Comparison of ENCODE assay signal across 12 cellular contexts in the genomic region with DNA sequence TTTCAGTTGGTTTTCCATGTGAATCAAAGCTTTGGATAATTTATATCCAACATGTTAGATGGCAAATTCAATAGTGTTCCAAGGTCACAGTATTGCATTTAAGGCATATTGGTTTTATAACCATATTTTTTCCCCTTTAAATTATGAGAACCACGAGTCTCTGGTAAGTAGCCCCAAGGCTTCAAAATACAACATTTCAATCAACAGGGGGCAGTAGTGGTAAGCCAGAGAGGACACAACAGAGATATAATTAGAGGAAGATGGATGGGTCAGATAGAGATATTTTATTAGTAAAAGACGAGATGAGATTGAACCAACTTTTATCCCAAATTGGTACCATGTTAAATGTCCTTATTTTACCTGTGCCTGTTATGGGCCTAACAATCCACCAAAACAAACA. TPM values are rescaled to one million over a fixed set of nuclear protein-coding genes. Genes with fewer than 3 reads are reported as not detected.
DNase-seq lines count a peak whose midpoint lies in the region; ATAC-seq and TF ChIP-seq lines count a peak whose summit lies in the region.
"Had no signal": no experiment of that assay in that cellular context is flagged by ENCODE, and none has a peak within 500 bp of the region (broad histone marks: within the 10 kb centered on the region; RNA-seq: fewer than 3 reads in every experiment).

No MANE protein-coding gene starts in this region.

- no peaks in the 10 kb centered on the region for H3K9me3 ChIP-seq in breast epithelium
- no peaks in the 10 kb centered on the region for H3K9me3 ChIP-seq in OCI-LY1 (ENCODE audit: low read length)
- H3K9me3 ChIP-seq in upper lobe of left lung, result no peaks in the 10 kb centered on the region

- TF ChIP-seq POLR2A in breast epithelium (IDR thresholded peaks at IDR 0.05) (no peak), upper lobe of left lung (IDR thresholded peaks at IDR 0.05) (no peak)

- H3K27me3 ChIP-seq in breast epithelium, result no peaks in the 10 kb centered on the region
- H3K27me3 ChIP-seq in OCI-LY1 (ENCODE audit: insufficient read depth, low read length), result no peaks in the 10 kb centered on the region
- no peaks in the 10 kb centered on the region for H3K27me3 ChIP-seq in upper lobe of left lung

- no peak overlapping the region for H3K4me3 Mint-ChIP-seq in MCF 10A (ENCODE audit: unreplicated experiment)
- no peak overlapping the region for H3K4me3 Mint-ChIP-seq in activated T-cell treated with anti-CD3 and anti-CD28 coated beads, Interleukin-2, amount 50 U/mL, for 72 hours
- H3K4me3 Mint-ChIP-seq: IgD-negative memory B cell; stimulated activated effector memory CD8-positive, alpha-beta T cell treated with anti-CD3 and anti-CD28 coated beads, Interleukin-12 subunit alpha, Interleukin-12 subunit beta, amount 100 ng/mL, for 72 hours had no signal

- no peak overlapping the region for H3K4me3 ChIP-seq in breast epithelium
- H3K4me3 ChIP-seq in OCI-LY1 (ENCODE audit: low read depth, low read length, poor library complexity, severe bottlenecking), result no peak overlapping the region
- H3K4me3 ChIP-seq in fibroblast of pulmonary artery (replicated peaks; ENCODE audit: low read depth, low read length), result no peak overlapping the region
- no peak overlapping the region for H3K4me3 ChIP-seq in upper lobe of left lung

- H3K4me1 ChIP-seq in breast epithelium, result no peaks in the 10 kb centered on the region
- no peaks in the 10 kb centered on the region for H3K4me1 ChIP-seq in OCI-LY1 (ENCODE audit: insufficient read depth, low read length, severe bottlenecking)
- no peaks in the 10 kb centered on the region for H3K4me1 ChIP-seq in upper lobe of left lung

- no peaks in the 10 kb centered on the region for H3K79me2 ChIP-seq in OCI-LY1 (ENCODE audit: insufficient read depth, low read length)

- no peak for TF ChIP-seq CTCF in MCF 10A (IDR thresholded peaks at IDR 0.05; ENCODE audit: unreplicated experiment)
- no peak for TF ChIP-seq CTCF in breast epithelium (IDR thresholded peaks at IDR 0.05)
- TF ChIP-seq CTCF in OCI-LY1 (IDR thresholded peaks at IDR 0.05; ENCODE audit: low read length), result peak; percentile 49; the same call in 1 of the 2 replicates
- peak; percentile 11 for TF ChIP-seq CTCF in fibroblast of pulmonary artery (IDR thresholded peaks at IDR 0.05; ENCODE audit: low read length, missing control alignments)
- TF ChIP-seq CTCF in upper lobe of left lung (IDR thresholded peaks at IDR 0.05), result peak in 4 of 6 experiments; percentile 16 to 37 (median 26)

- H3K9me2 ChIP-seq in OCI-LY1 (ENCODE audit: low read depth, low read length), result no peaks in the 10 kb centered on the region

- H4K20me1 ChIP-seq in OCI-LY1 (ENCODE audit: insufficient read depth, low read length), result no peaks in the 10 kb centered on the region

- ATAC-seq in upper lobe of left lung (ENCODE audit: low FRiP score in 2 of 2) (no peak), HG02610 (IDR thresholded peaks at IDR 0.05; ENCODE audit: unreplicated experiment) (no peak)
- no peak for ATAC-seq in activated T-cell treated with anti-CD3 and anti-CD28 coated beads, Interleukin-2, amount 50 U/mL, for 72 hours (replicated peaks in 1 of 2)
- ATAC-seq: stimulated activated effector memory CD8-positive, alpha-beta T cell treated with anti-CD3 and anti-CD28 coated beads, Interleukin-12 subunit alpha, Interleukin-12 subunit beta, amount 100 ng/mL, for 72 hours had no signal

- H3K27me3 Mint-ChIP-seq in MCF 10A (ENCODE audit: insufficient read depth, unreplicated experiment), result no peaks in the 10 kb centered on the region
- peaks cover 5% of the 10 kb centered on the region for H3K27me3 Mint-ChIP-seq in activated T-cell treated with anti-CD3 and anti-CD28 coated beads, Interleukin-2, amount 50 U/mL, for 72 hours (ENCODE audit: low read depth)
- H3K27me3 Mint-ChIP-seq: IgD-negative memory B cell had no signal

- BruUV-seq in MCF 10A (replicated peaks; lab: Mats Ljungman, UMichigan), result no TSS peak

- intact Hi-C loops in MCF 10A (cut with micrococcal nuclease), result no loop called here
- intact Hi-C loops in breast epithelium (cut with DNase I; ENCODE audit: low total_unique reads), result no loop called here

- no peak overlapping the region for H2AFZ ChIP-seq in OCI-LY1 (ENCODE audit: low read length)

- H3F3A ChIP-seq in OCI-LY1 (ENCODE audit: insufficient read depth, low read length), result no peaks in the 10 kb centered on the region

- peak; percentile 30 for DNase-seq in MCF 10A (ENCODE audit: unreplicated experiment)
- no peak for DNase-seq in breast epithelium (ENCODE audit: low spot score in 2 of 2)
- no peak for DNase-seq in fibroblast of pulmonary artery (ENCODE audit: low read depth)
- no peak for DNase-seq in upper lobe of left lung
- no peak for DNase-seq in activated T-cell treated with anti-CD3 and anti-CD28 coated beads, Interleukin-2, amount 50 U/mL, for 72 hours
- DNase-seq in C1 segment of cervical spinal cord (lab: John Stamatoyannopoulos, UW), result no peak
- DNase-seq: central memory CD4-positive, alpha-beta T cell; stimulated activated CD4-positive, alpha-beta T cell treated with anti-CD3 and anti-CD28 coated beads, Interleukin-12 subunit alpha, Interleukin-12 subunit beta, amount 100 ng/mL, for 4 hours had no signal

- TF ChIP-seq EP300 in upper lobe of left lung (IDR thresholded peaks at IDR 0.05), result no peak

- no peaks in the 10 kb centered on the region for H3K36me3 Mint-ChIP-seq in MCF 10A (ENCODE audit: insufficient read depth, unreplicated experiment)
- no peaks in the 10 kb centered on the region for H3K36me3 Mint-ChIP-seq in activated T-cell treated with anti-CD3 and anti-CD28 coated beads, Interleukin-2, amount 50 U/mL, for 72 hours (ENCODE audit: insufficient read depth in 2 of 2)
- H3K36me3 Mint-ChIP-seq: IgD-negative memory B cell; stimulated activated effector memory CD8-positive, alpha-beta T cell treated with anti-CD3 and anti-CD28 coated beads, Interleukin-12 subunit alpha, Interleukin-12 subunit beta, amount 100 ng/mL, for 72 hours had no signal

- H3K27ac ChIP-seq in breast epithelium (no peak overlapping the region), OCI-LY1 (ENCODE audit: low read depth, low read length, poor library complexity, severe bottlenecking) (no peak overlapping the region), upper lobe of left lung (no peak overlapping the region)

- 74 to 80% methylated on average over 2 of the region's 2 CpGs for WGBS in upper lobe of left lung, 2 donors

- H3K4me2 ChIP-seq in OCI-LY1 (ENCODE audit: low read length), result no peak overlapping the region

- CTCF ChIA-PET in MCF 10A (lab: Yijun Ruan, JAX), result interaction anchor here (0.6 kb wide), 2 partner anchors 12 to 163 kb away, joined by 3 to 4 read pairs; no protein-coding TSS in a partner anchor

- no peaks in the 10 kb centered on the region for H3K36me3 ChIP-seq in breast epithelium
- H3K36me3 ChIP-seq in OCI-LY1 (ENCODE audit: insufficient read depth, low read length), result no peaks in the 10 kb centered on the region
- no peaks in the 10 kb centered on the region for H3K36me3 ChIP-seq in upper lobe of left lung

- H3K27ac Mint-ChIP-seq in MCF 10A (ENCODE audit: low read depth, unreplicated experiment), result no peak overlapping the region
- H3K27ac Mint-ChIP-seq in activated T-cell treated with anti-CD3 and anti-CD28 coated beads, Interleukin-2, amount 50 U/mL, for 72 hours, result no peak overlapping the region
- H3K27ac Mint-ChIP-seq: IgD-negative memory B cell; stimulated activated effector memory CD8-positive, alpha-beta T cell treated with anti-CD3 and anti-CD28 coated beads, Interleukin-12 subunit alpha, Interleukin-12 subunit beta, amount 100 ng/mL, for 72 hours had no signal

- POLR2A ChIA-PET in MCF 10A (lab: Yijun Ruan, JAX), result no interaction called here

- H3K9me3 Mint-ChIP-seq in MCF 10A (ENCODE audit: unreplicated experiment), result no peaks in the 10 kb centered on the region
- H3K9me3 Mint-ChIP-seq in activated T-cell treated with anti-CD3 and anti-CD28 coated beads, Interleukin-2, amount 50 U/mL, for 72 hours, result no peaks in the 10 kb centered on the region
- H3K9me3 Mint-ChIP-seq: IgD-negative memory B cell; stimulated activated effector memory CD8-positive, alpha-beta T cell treated with anti-CD3 and anti-CD28 coated beads, Interleukin-12 subunit alpha, Interleukin-12 subunit beta, amount 100 ng/mL, for 72 hours had no signal

- no peaks in the 10 kb centered on the region for H3K4me1 Mint-ChIP-seq in MCF 10A (ENCODE audit: insufficient read depth, unreplicated experiment)
- H3K4me1 Mint-ChIP-seq in activated T-cell treated with anti-CD3 and anti-CD28 coated beads, Interleukin-2, amount 50 U/mL, for 72 hours (ENCODE audit: low read depth), result peaks cover 16% of the 10 kb centered on the region
- H3K4me1 Mint-ChIP-seq: IgD-negative memory B cell; stimulated activated effector memory CD8-positive, alpha-beta T cell treated with anti-CD3 and anti-CD28 coated beads, Interleukin-12 subunit alpha, Interleukin-12 subunit beta, amount 100 ng/mL, for 72 hours had no signal

- H3K9ac ChIP-seq in OCI-LY1 (ENCODE audit: low read length), result no peak overlapping the region

RNA-seq across cellular contexts. Expression of a gene that starts 53.1 kb away (rescaled TPM):
- total RNA-seq in MCF 10A (2022) (not detected in 2 replicates), breast epithelium (1 to 10 TPM; 2.7 to 4.3 (median 2.9) TPM), upper lobe of left lung (10 to 100 TPM in 2 of 6 donors, 1 to 10 TPM in 4; 4.7 to 11.2 (median 7.7) TPM)
- under 1 TPM; 0.69 to 0.99 TPM for total RNA-seq in activated T-cell treated with anti-CD3 and anti-CD28 coated beads, Interleukin-2, amount 50 U/mL, for 72 hours

Comparison
In these comparisons a context has a peak if more than half of its experiments do, and no peak if none do; other contexts are left out.
1. CTCF ChIP-seq: peak in OCI-LY1 (single experiment), fibroblast of pulmonary artery (single experiment) and upper lobe of left lung (4 of 6); none in MCF 10A (single experiment) and breast epithelium (0 of 3).